17 cellular contexts compared by ENCODE assay signal in the genomic region with DNA sequence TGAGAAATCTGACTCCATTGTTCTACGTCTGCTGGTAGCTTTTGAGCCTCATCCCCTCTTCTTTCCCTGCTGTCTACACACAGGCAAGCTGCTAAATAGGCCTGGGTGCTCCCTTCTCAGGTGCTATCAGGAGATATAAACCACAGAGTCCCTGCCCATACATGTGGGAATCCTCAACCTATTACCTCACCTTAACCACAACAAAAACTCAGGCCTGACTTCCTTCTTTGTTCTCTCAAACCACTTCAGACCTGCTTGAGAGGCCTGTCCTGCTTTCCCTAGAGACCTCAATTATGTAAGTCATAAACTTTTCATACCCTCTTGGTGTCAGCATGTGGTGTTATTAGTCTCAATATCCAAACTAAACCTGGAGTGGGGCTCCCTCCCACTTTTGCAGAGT.
A peak's percentile ranks its signal among the peaks of the same experiment; 100 is the strongest.
DNase-seq lines count a peak whose midpoint lies in the region; ATAC-seq and TF ChIP-seq lines count a peak whose summit lies in the region.
"Had no signal": no experiment of that assay in that cellular context is flagged by ENCODE, and none has a peak within 500 bp of the region (broad histone marks: within the 10 kb centered on the region; RNA-seq: fewer than 3 reads in every experiment).

No MANE protein-coding gene starts in this region.

- TF ChIP-seq CTCF in RWPE2 (IDR thresholded peaks at IDR 0.05; ENCODE audit: poor library complexity, severe bottlenecking), result no peak
- TF ChIP-seq CTCF in lower lobe of right lung (IDR thresholded peaks at IDR 0.05), result no peak

- DNase-seq in DMS53 (lab: John Stamatoyannopoulos, UW) (peak; percentile 79), HT1080 (ENCODE audit: low read depth) (peak; percentile 51), RWPE2 (ENCODE audit: low spot score) (no peak), lower lobe of right lung (no peak), NCI-H774 (lab: John Stamatoyannopoulos, UW) (no peak), amygdala (lab: John Stamatoyannopoulos, UW) (no peak)
- no peak for DNase-seq in activated CD8-positive, alpha-beta memory T cell treated with anti-CD3 and anti-CD28 coated beads, Interleukin-2, amount 50 U/mL, for 4 hours
- DNase-seq: activated CD4-positive, CD25-positive, alpha-beta regulatory T cell treated with anti-CD3 and anti-CD28 coated beads, Interleukin-2, amount 50 U/mL, for 72 hours; activated naive CD4-positive, alpha-beta T cell treated with Interleukin-2 at 50 U/mL for 16 hours; brain microvascular endothelial cell; effector CD4-positive, alpha-beta T cell; mucosa of descending colon; RPMI8226; stimulated activated CD4-positive, alpha-beta T cell treated with anti-CD3 and anti-CD28 coated beads, Interleukin-12 subunit alpha, Interleukin-12 subunit beta, amount 100 ng/mL, for 4 hours; stomach had no signal

- H3K36me3 ChIP-seq in RWPE2 (ENCODE audit: low read depth), result no peaks in the 10 kb centered on the region
- no peaks in the 10 kb centered on the region for H3K36me3 ChIP-seq in lower lobe of right lung
- H3K36me3 ChIP-seq: brain microvascular endothelial cell, stomach had no signal

- H3K27me3 ChIP-seq in RWPE2 (ENCODE audit: insufficient read depth, poor library complexity, severe bottlenecking) (no peaks in the 10 kb centered on the region), lower lobe of right lung (ENCODE audit: low read depth) (no peaks in the 10 kb centered on the region)
- H3K27me3 ChIP-seq: brain microvascular endothelial cell, stomach had no signal

- H3K9me3 ChIP-seq in RWPE2 (ENCODE audit: severe bottlenecking), result no peaks in the 10 kb centered on the region
- H3K9me3 ChIP-seq in lower lobe of right lung, result no peaks in the 10 kb centered on the region
- H3K9me3 ChIP-seq: mucosa of descending colon, stomach had no signal

- intact Hi-C loops in lower lobe of right lung (cut with DNase I), result no loop called here

- ATAC-seq in RWPE2 (ENCODE audit: low read depth) (peak; percentile 97), lower lobe of right lung (peak; percentile 49 to 70), HG02642 (IDR thresholded peaks at IDR 0.05; ENCODE audit: poor library complexity, unreplicated experiment) (no peak)
- ATAC-seq: mucosa of descending colon had no signal

- no peak overlapping the region for H3K4me3 ChIP-seq in RWPE2 (ENCODE audit: severe bottlenecking)
- H3K4me3 ChIP-seq in lower lobe of right lung, result no peak overlapping the region
- H3K4me3 ChIP-seq: mucosa of descending colon, stomach had no signal

- H3K27ac ChIP-seq in RWPE2 (ENCODE audit: poor library complexity, severe bottlenecking), result no peak overlapping the region
- no peak overlapping the region for H3K27ac ChIP-seq in lower lobe of right lung
- H3K27ac ChIP-seq: brain microvascular endothelial cell, parathyroid adenoma, stomach had no signal

- H3K4me1 ChIP-seq in RWPE2 (ENCODE audit: insufficient read depth, poor library complexity, severe bottlenecking) (peaks cover 14% of the 10 kb centered on the region), lower lobe of right lung (no peaks in the 10 kb centered on the region)
- H3K4me1 ChIP-seq: parathyroid adenoma, stomach had no signal

Comparison
In these comparisons a context has a peak if more than half of its experiments do, and no peak if none do; other contexts are left out.
1. DNase-seq: peak in DMS53 (single experiment) and HT1080 (single experiment); none in RWPE2 (single experiment), lower lobe of right lung (single experiment), activated CD8-positive, alpha-beta memory T cell treated with anti-CD3 and anti-CD28 coated beads, Interleukin-2, amount 50 U/mL, for 4 hours (single experiment), NCI-H774 (single experiment) and amygdala (0 of 56).